In genomic region chr3:129051776-129052400, GRCh38 we compare ENCODE assay signal across 1 cellular context.
TF ChIP-seq lines count a peak whose summit lies in the region.

No MANE protein-coding gene starts in this region.

TF ChIP-seq in K562, 482 proteins besides CTCF, POLR2A, EP300 and RAD21:
- TF ChIP-seq ZNF764 (CRISPR knock-in tag; IDR thresholded peaks at IDR 0.05; ENCODE audit: low read depth), result no peak
- no peak for TF ChIP-seq TOE1 (IDR thresholded peaks at IDR 0.05; ENCODE audit: borderline replicate concordance)
- no peak for TF ChIP-seq TOE1 (CRISPR knock-in tag; IDR thresholded peaks at IDR 0.05; ENCODE audit: borderline replicate concordance, low read depth)
- no peak for TF ChIP-seq MAFF (IDR thresholded peaks at IDR 0.05; ENCODE audit: low read length)
- no peak for TF ChIP-seq KDM4B (IDR thresholded peaks at IDR 0.05; ENCODE audit: borderline replicate concordance in 2 of 2, low read depth in 1 of 2)
- TF ChIP-seq, protein P1, sequence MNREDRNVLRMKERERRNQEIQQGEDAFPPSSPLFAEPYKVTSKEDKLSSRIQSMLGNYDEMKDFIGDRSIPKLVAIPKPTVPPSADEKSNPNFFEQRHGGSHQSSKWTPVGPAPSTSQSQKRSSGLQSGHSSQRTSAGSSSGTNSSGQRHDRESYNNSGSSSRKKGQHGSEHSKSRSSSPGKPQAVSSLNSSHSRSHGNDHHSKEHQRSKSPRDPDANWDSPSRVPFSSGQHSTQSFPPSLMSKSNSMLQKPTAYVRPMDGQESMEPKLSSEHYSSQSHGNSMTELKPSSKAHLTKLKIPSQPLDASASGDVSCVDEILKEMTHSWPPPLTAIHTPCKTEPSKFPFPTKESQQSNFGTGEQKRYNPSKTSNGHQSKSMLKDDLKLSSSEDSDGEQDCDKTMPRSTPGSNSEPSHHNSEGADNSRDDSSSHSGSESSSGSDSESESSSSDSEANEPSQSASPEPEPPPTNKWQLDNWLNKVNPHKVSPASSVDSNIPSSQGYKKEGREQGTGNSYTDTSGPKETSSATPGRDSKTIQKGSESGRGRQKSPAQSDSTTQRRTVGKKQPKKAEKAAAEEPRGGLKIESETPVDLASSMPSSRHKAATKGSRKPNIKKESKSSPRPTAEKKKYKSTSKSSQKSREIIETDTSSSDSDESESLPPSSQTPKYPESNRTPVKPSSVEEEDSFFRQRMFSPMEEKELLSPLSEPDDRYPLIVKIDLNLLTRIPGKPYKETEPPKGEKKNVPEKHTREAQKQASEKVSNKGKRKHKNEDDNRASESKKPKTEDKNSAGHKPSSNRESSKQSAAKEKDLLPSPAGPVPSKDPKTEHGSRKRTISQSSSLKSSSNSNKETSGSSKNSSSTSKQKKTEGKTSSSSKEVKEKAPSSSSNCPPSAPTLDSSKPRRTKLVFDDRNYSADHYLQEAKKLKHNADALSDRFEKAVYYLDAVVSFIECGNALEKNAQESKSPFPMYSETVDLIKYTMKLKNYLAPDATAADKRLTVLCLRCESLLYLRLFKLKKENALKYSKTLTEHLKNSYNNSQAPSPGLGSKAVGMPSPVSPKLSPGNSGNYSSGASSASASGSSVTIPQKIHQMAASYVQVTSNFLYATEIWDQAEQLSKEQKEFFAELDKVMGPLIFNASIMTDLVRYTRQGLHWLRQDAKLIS (CRISPR knock-in tag; IDR thresholded peaks at IDR 0.05), result no peak
- TF ChIP-seq GABPA (tag; conservative IDR thresholded peaks at IDR 0.05; ENCODE audit: low read depth), result no peak
- TF ChIP-seq, protein P2, sequence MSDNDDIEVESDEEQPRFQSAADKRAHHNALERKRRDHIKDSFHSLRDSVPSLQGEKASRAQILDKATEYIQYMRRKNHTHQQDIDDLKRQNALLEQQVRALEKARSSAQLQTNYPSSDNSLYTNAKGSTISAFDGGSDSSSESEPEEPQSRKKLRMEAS (CRISPR knock-in tag; IDR thresholded peaks at IDR 0.05), result no peak
- no peak for TF ChIP-seq ZNF184 (CRISPR knock-in tag; IDR thresholded peaks at IDR 0.05)
- no peak for TF ChIP-seq PHF8 (IDR thresholded peaks at IDR 0.05; ENCODE audit: borderline replicate concordance, low read length)
- TF ChIP-seq CREB1 (IDR thresholded peaks at IDR 0.05), result no peak
- TF ChIP-seq CREB1 (CRISPR knock-in tag; IDR thresholded peaks at IDR 0.05), result no peak
- TF ChIP-seq POLR2AphosphoS2 (IDR thresholded peaks at IDR 0.05; ENCODE audit: low read length), result no peak
- TF ChIP-seq RFX7 (CRISPR knock-in tag; IDR thresholded peaks at IDR 0.05), result no peak
- TF ChIP-seq ATF4 (CRISPR knock-in tag; IDR thresholded peaks at IDR 0.05), result no peak
- TF ChIP-seq BRF2 (IDR thresholded peaks at IDR 0.05; ENCODE audit: borderline replicate concordance, insufficient read depth, insufficient read length), result no peak
- TF ChIP-seq NCOA4 (IDR thresholded peaks at IDR 0.05; ENCODE audit: partially characterized antibody), result no peak
- no peak for TF ChIP-seq RNF2 (IDR thresholded peaks at IDR 0.05)
- TF ChIP-seq ZSCAN32 (CRISPR knock-in tag; IDR thresholded peaks at IDR 0.05), result no peak
